13 cellular contexts compared by ENCODE assay signal in the genomic region with DNA sequence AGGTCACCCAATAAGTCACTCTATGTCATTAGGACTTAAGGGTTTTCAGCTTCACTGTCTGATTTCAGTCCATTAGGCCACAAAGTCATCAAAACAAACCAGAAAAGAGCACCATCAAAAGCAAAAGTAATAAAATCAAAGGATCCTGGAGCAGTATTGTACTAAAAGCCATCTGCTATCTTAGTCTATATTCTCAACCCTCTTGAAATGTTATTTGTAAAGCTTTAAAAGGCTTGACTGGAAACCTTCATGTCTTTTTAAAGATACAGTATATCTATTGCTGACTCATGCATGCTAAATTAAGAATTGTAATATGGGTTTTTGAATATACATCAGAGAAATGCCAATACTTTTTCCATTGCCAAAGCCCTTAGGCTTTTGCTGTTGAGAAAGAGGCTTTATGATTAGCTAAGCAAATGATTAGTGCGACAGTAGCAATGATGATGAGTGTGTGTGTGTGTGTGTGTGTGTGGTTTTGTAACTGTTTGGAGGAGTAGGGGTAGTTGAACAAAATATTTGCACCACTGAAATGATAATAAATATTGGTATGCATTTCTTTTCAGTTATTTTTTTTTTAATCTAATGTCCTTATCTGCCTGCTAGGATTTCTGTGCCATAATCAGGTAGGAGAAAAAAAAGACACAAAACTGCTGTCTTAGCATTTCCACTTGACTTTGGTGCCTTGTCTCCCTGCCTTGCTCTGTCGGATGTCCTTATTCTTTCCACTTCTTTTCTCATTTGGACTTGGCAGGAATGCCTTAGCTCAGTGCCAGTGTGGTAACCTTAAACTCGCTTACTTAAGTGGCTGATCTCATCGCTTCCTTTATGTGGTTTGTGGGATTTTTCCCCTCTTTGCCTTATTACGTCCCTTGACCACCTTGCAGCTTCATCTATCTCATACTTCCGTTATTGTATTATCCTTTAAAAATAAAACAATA.
DNase-seq lines count a peak whose midpoint lies in the region; ATAC-seq, FAIRE-seq and TF ChIP-seq lines count a peak whose summit lies in the region.
"Had no signal": no experiment of that assay in that cellular context is flagged by ENCODE, and none has a peak within 500 bp of the region (broad histone marks: within the 10 kb centered on the region; RNA-seq: fewer than 3 reads in every experiment).

No MANE protein-coding gene starts in this region.

- H2AFZ ChIP-seq in SU-DHL-6 (ENCODE audit: low read depth, low read length, severe bottlenecking), result peak overlapping the region; percentile 78

- H3K9me3 ChIP-seq in A549, result no peaks in the 10 kb centered on the region
- H3K9me3 ChIP-seq in SU-DHL-6 (ENCODE audit: insufficient read depth, low read length), result no peaks in the 10 kb centered on the region
- H3K9me3 ChIP-seq: BLaER1, stomach had no signal

- no peak overlapping the region for H3K9ac ChIP-seq in SU-DHL-6 (ENCODE audit: low read length)
- H3K9ac ChIP-seq: BLaER1 had no signal

- H3K4me3 ChIP-seq in A549, result no peak overlapping the region
- H3K4me3 ChIP-seq in SU-DHL-6 (ENCODE audit: insufficient read depth, low read length, poor library complexity, severe bottlenecking), result no peak overlapping the region
- H3K4me3 ChIP-seq: BLaER1, stomach had no signal

- CTCF ChIA-PET in A549 (lab: Yijun Ruan, JAX), result no interaction called here

- no peak for TF ChIP-seq RAD21 in A549 (conservative IDR thresholded peaks at IDR 0.05 in 1 of 2, IDR thresholded peaks at IDR 0.05 in 1 of 2)

- H3K79me2 ChIP-seq in SU-DHL-6 (ENCODE audit: insufficient read depth, low read length), result no peaks in the 10 kb centered on the region

- FAIRE-seq in A549 (lab: Jason Lieb, UNC), result no peak

- no peaks in the 10 kb centered on the region for H3F3A ChIP-seq in SU-DHL-6 (ENCODE audit: insufficient read depth)

- no peak for TF ChIP-seq EP300 in A549 (IDR thresholded peaks at IDR 0.05)

- no peak for TF ChIP-seq CTCF in A549 (IDR thresholded peaks at IDR 0.05)
- TF ChIP-seq CTCF in SU-DHL-6 (IDR thresholded peaks at IDR 0.05; ENCODE audit: insufficient read depth, low read length, poor library complexity, severe bottlenecking), result no peak

- H3K27ac ChIP-seq in A549, result no peak overlapping the region
- no peak overlapping the region for H3K27ac ChIP-seq in SU-DHL-6 (ENCODE audit: low read depth, low read length)
- H3K27ac ChIP-seq: BLaER1, stomach had no signal

- no peak for TF ChIP-seq POLR2A in A549 (IDR thresholded peaks at IDR 0.05; ENCODE audit: low read length)

- H3K9me2 ChIP-seq in SU-DHL-6 (replicated peaks; ENCODE audit: insufficient read depth, low read length), result no peaks in the 10 kb centered on the region

- H3K27me3 ChIP-seq in SU-DHL-6 (ENCODE audit: low read length), result no peaks in the 10 kb centered on the region
- H3K27me3 ChIP-seq: BLaER1, stomach had no signal

- in situ Hi-C loops in KBM-7 (cut with MboI; ENCODE audit: low pct_unique_long_range_greater_than_20kb, low sequenced_read_pairs), result no loop called here

- DNase-seq in A549 (ENCODE audit: low read depth in 1 of 2, low spot score in 1 of 2) (no peak), KBM-7 (peak; percentile 7), glomerular visceral epithelial cell (ENCODE audit: extremely low spot score) (peak; percentile 78), NCI-H2227 treated with DMSO at 0.1 percent for 48 hours (lab: John Stamatoyannopoulos, UW) (no peak), NCI-H146 treated with DMSO at 0.1 percent for 48 hours (lab: John Stamatoyannopoulos, UW; ENCODE audit: unreplicated experiment) (no peak), cortex of kidney (lab: John Stamatoyannopoulos, UW) (no peak)
- DNase-seq: dermis blood vessel endothelial cell, NCI-H82, stomach, T1000 had no signal

- H4K20me1 ChIP-seq in SU-DHL-6 (ENCODE audit: low read depth, low read length), result no peaks in the 10 kb centered on the region
- H4K20me1 ChIP-seq: BLaER1 had no signal

- 34% methylated on average over 6 of the region's 6 CpGs for WGBS in A549 (ENCODE audit: missing lambda C conversion rate)

- ATAC-seq in A549 (no peak), GM18511 (IDR thresholded peaks at IDR 0.05; ENCODE audit: unreplicated experiment) (no peak)

- POLR2A ChIA-PET in A549 (lab: Yijun Ruan, JAX), result no interaction called here

- H3K36me3 ChIP-seq in SU-DHL-6 (ENCODE audit: low read length), result no peaks in the 10 kb centered on the region
- H3K36me3 ChIP-seq: BLaER1, stomach had no signal

- H3K4me1 ChIP-seq in A549, result no peaks in the 10 kb centered on the region
- H3K4me1 ChIP-seq: BLaER1 had no signal

- H3K4me2 ChIP-seq in A549 (no peak overlapping the region), SU-DHL-6 (ENCODE audit: low read depth, low read length, poor library complexity, severe bottlenecking) (no peak overlapping the region)
- H3K4me2 ChIP-seq: BLaER1 had no signal

TF ChIP-seq in A549, 52 proteins besides CTCF, POLR2A, EP300 and RAD21:
- TF ChIP-seq TP53 (CRISPR knock-in tag; IDR thresholded peaks at IDR 0.05), result no peak
- no peak for TF ChIP-seq CEBPB (IDR thresholded peaks at IDR 0.05)
- TF ChIP-seq MAFK (IDR thresholded peaks at IDR 0.05; ENCODE audit: partially characterized antibody), result peak; percentile 3

Comparison
In these comparisons a context has a peak if more than half of its experiments do, and no peak if none do; other contexts are left out.
1. DNase-seq: peak in KBM-7 (single experiment) and glomerular visceral epithelial cell (single experiment); none in A549 (0 of 2), NCI-H2227 treated with DMSO at 0.1 percent for 48 hours (single experiment), NCI-H146 treated with DMSO at 0.1 percent for 48 hours (single experiment) and cortex of kidney (single experiment).